2 cellular contexts compared by ENCODE assay signal in the genomic region with DNA sequence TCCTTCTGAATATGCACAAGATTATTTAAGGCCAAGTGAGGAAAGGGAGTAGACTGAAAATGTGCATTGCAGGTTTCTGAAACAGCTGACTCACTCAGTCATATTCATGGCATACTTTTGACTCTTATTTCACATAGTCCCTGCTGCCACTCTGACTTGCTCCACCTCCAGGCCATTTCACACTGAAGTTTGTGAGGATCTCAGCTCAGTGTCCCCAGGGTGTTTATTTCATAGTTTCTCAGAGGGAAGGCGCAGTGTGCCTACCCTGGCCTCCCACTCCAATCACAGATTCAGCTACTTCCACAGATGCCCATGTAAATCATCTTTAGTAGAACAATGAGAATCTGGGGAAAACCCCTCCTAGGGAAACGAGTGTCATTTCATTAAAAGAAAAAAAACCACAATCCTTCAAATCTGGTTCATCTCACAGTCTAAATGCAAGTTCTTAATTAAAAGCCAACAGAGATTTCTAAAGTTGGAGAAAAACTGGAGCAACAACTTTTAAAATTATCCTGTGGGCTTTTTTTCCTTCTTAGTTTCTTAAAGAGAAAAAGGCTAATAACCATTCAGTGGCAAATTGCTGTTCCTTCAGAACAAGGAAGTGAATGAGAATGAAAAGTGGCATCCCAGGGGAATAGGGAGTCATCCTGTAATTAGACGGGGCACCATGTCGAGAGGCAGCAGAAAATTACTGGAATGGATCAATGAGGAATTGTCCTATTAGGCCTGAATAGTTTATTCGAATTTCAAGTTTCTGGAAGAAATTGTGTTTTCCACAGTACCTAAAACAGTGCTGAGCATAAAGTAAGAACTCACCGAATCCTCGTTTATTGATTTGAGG.
TF ChIP-seq lines count a peak whose summit lies in the region.

No MANE protein-coding gene starts in this region.

TF ChIP-seq in WTC11, 78 proteins besides CTCF, POLR2A, EP300 and RAD21 (continued from another document):
- TF ChIP-seq, protein P1, sequence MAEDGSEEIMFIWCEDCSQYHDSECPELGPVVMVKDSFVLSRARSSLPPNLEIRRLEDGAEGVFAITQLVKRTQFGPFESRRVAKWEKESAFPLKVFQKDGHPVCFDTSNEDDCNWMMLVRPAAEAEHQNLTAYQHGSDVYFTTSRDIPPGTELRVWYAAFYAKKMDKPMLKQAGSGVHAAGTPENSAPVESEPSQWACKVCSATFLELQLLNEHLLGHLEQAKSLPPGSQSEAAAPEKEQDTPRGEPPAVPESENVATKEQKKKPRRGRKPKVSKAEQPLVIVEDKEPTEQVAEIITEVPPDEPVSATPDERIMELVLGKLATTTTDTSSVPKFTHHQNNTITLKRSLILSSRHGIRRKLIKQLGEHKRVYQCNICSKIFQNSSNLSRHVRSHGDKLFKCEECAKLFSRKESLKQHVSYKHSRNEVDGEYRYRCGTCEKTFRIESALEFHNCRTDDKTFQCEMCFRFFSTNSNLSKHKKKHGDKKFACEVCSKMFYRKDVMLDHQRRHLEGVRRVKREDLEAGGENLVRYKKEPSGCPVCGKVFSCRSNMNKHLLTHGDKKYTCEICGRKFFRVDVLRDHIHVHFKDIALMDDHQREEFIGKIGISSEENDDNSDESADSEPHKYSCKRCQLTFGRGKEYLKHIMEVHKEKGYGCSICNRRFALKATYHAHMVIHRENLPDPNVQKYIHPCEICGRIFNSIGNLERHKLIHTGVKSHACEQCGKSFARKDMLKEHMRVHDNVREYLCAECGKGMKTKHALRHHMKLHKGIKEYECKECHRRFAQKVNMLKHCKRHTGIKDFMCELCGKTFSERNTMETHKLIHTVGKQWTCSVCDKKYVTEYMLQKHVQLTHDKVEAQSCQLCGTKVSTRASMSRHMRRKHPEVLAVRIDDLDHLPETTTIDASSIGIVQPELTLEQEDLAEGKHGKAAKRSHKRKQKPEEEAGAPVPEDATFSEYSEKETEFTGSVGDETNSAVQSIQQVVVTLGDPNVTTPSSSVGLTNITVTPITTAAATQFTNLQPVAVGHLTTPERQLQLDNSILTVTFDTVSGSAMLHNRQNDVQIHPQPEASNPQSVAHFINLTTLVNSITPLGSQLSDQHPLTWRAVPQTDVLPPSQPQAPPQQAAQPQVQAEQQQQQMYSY (CRISPR knock-in tag; IDR thresholded peaks at IDR 0.05), result peak; percentile 64

TF ChIP-seq in HepG2, 621 proteins besides CTCF, POLR2A, EP300 and RAD21 (continued from another document):
- no peak for TF ChIP-seq DPF2 (CRISPR knock-in tag; IDR thresholded peaks at IDR 0.05; ENCODE audit: borderline replicate concordance, low read depth)
